ENCODE assay signal across 28 cellular contexts in genomic region chr2:121153516-121153915, GRCh38.
"Had no signal": no experiment of that assay in that cellular context is flagged by ENCODE, and none has a peak within 500 bp of the region (broad histone marks: within the 10 kb centered on the region; RNA-seq: fewer than 3 reads in every experiment).

No MANE protein-coding gene starts in this region.

- H3K27ac Mint-ChIP-seq: activated B cell treated with CpG ODN at 0.5 μM for 24 hours; activated CD8-positive, alpha-beta T cell treated with anti-CD3 and anti-CD28 coated beads for 36 hours; activated naive CD8-positive, alpha-beta T cell; activated T-helper 17 cell treated with anti-CD3 and anti-CD28 coated beads, Interleukin-2, amount 50 U/mL, for 72 hours; T-helper 17 cell; T-helper 2 cell treated with Interferon-gamma antibody and Interleukin-4, amounts not matched to agents 5 μg/mL and 100 μg/mL, for 36 hours had no signal

- ATAC-seq: activated CD4-positive, CD25-positive, alpha-beta regulatory T cell treated with anti-CD3 and anti-CD28 coated beads, Interleukin-2, amount 50 U/mL, for 24 hours; activated CD8-positive, alpha-beta T cell treated with anti-CD3 and anti-CD28 coated beads for 36 hours; activated T-cell treated with anti-CD3 and anti-CD28 coated beads, Interleukin-2, amount 50 U/mL, for 4 hours; activated T-helper 17 cell treated with anti-CD3 and anti-CD28 coated beads, Interleukin-2, amount 50 U/mL, for 72 hours; foreskin keratinocyte; gastrocnemius medialis; T-helper 17 cell had no signal

- H3K4me3 Mint-ChIP-seq: activated B cell treated with CpG ODN at 0.5 μM for 24 hours; activated CD8-positive, alpha-beta T cell treated with anti-CD3 and anti-CD28 coated beads for 36 hours; activated naive CD8-positive, alpha-beta T cell; activated T-cell treated with anti-CD3 and anti-CD28 coated beads, Interleukin-2, amount 50 U/mL, for 4 hours; activated T-helper 17 cell treated with anti-CD3 and anti-CD28 coated beads, Interleukin-2, amount 50 U/mL, for 72 hours; T-helper 17 cell; T-helper 2 cell treated with Interferon-gamma antibody and Interleukin-4, amounts not matched to agents 5 μg/mL and 100 μg/mL, for 36 hours had no signal

- H3K4me1 ChIP-seq: foreskin keratinocyte, gastrocnemius medialis had no signal

- H3K27ac ChIP-seq: brain microvascular endothelial cell, epithelial cell of prostate, foreskin keratinocyte, gastrocnemius medialis, WERI-Rb-1 had no signal

- H3K27me3 ChIP-seq: brain microvascular endothelial cell, foreskin keratinocyte, gastrocnemius medialis had no signal

- DNase-seq: activated B cell treated with CpG ODN at 0.5 μM for 24 hours; activated CD4-positive, alpha-beta T cell treated with anti-CD3 and anti-CD28 coated beads for 48 hours; activated CD4-positive, alpha-beta T cell treated with anti-CD3 and anti-CD28 coated beads, Interleukin-2, amount 50 U/mL, for 1 hour; activated CD4-positive, alpha-beta T cell treated with anti-CD3 and anti-CD28 coated beads, Interleukin-2, amount 50 U/mL, for 48 hours; activated CD8-positive, alpha-beta memory T cell treated with anti-CD3 and anti-CD28 coated beads for 24 hours; activated CD8-positive, alpha-beta T cell treated with anti-CD3 and anti-CD28 coated beads for 36 hours; activated effector memory CD4-positive, alpha-beta T cell treated with Interleukin-2 at 50 U/mL for 16 hours; activated gamma-delta T cell treated with Interleukin-2 at 50 U/mL for 16 hours; activated naive CD4-positive, alpha-beta T cell treated with anti-CD3 and anti-CD28 coated beads, Interleukin-2, amount 50 U/mL, for 16 hours; activated naive CD4-positive, alpha-beta T cell treated with Interleukin-2 at 50 U/mL for 16 hours; activated T-cell treated with anti-CD3 and anti-CD28 coated beads, Interleukin-2, amount 50 U/mL, for 4 hours; amniotic stem cell; anterior cingulate cortex; brain microvascular endothelial cell; caudate nucleus; effector CD8-positive, alpha-beta T cell; foreskin keratinocyte; gastrocnemius medialis; glutamatergic neuron; T-helper 1 cell; T-helper 17 cell; T1000; WERI-Rb-1 had no signal

- H3K9me3 ChIP-seq: gastrocnemius medialis had no signal

- H3K36me3 Mint-ChIP-seq: activated naive CD8-positive, alpha-beta T cell had no signal

- H3K9me3 Mint-ChIP-seq: activated T-helper 17 cell treated with anti-CD3 and anti-CD28 coated beads, Interleukin-2, amount 50 U/mL, for 72 hours had no signal

- H3K27me3 Mint-ChIP-seq: activated B cell treated with CpG ODN at 0.5 μM for 24 hours; activated CD8-positive, alpha-beta T cell treated with anti-CD3 and anti-CD28 coated beads for 36 hours; activated naive CD8-positive, alpha-beta T cell; activated T-helper 17 cell treated with anti-CD3 and anti-CD28 coated beads, Interleukin-2, amount 50 U/mL, for 72 hours; T-helper 17 cell had no signal

- H3K36me3 ChIP-seq: brain microvascular endothelial cell, gastrocnemius medialis, WERI-Rb-1 had no signal

- H3K4me1 Mint-ChIP-seq: activated B cell treated with CpG ODN at 0.5 μM for 24 hours; activated T-helper 17 cell treated with anti-CD3 and anti-CD28 coated beads, Interleukin-2, amount 50 U/mL, for 72 hours; T-helper 17 cell had no signal

- H3K4me3 ChIP-seq: gastrocnemius medialis had no signal
